Comparison of ENCODE assay signal across 37 cellular contexts in genomic region chr10:63280386-63280785, GRCh38.
"Had no signal": no experiment of that assay in that cellular context is flagged by ENCODE, and none has a peak within 500 bp of the region (broad histone marks: within the 10 kb centered on the region; RNA-seq: fewer than 3 reads in every experiment).

No MANE protein-coding gene starts in this region.

- H3K27me3 Mint-ChIP-seq: activated B cell treated with CpG ODN at 0.5 μM for 24 hours; activated CD4-positive, alpha-beta memory T cell treated with anti-CD3 and anti-CD28 coated beads for 36 hours; activated CD4-positive, alpha-beta T cell treated with anti-CD3 and anti-CD28 coated beads, Interleukin-2, amount 10 ng/mL, durations not matched to agents 24 days and 14 days; activated CD8-positive, alpha-beta T cell treated with anti-CD3 and anti-CD28 coated beads for 36 hours; activated naive CD8-positive, alpha-beta T cell treated with anti-CD3 and anti-CD28 coated beads for 36 hours; activated T-helper 17 cell treated with anti-CD3 and anti-CD28 coated beads, Interleukin-2, amount 50 U/mL, for 72 hours had no signal

- H3K9me3 Mint-ChIP-seq: activated B cell treated with CpG ODN at 0.5 μM for 24 hours; activated CD4-positive, alpha-beta memory T cell treated with anti-CD3 and anti-CD28 coated beads for 36 hours; activated CD4-positive, alpha-beta T cell treated with anti-CD3 and anti-CD28 coated beads, Interleukin-2, amount 10 ng/mL, durations not matched to agents 24 days and 14 days; activated naive CD4-positive, alpha-beta T cell treated with anti-CD3 and anti-CD28 coated beads for 36 hours; activated naive CD8-positive, alpha-beta T cell treated with anti-CD3 and anti-CD28 coated beads for 36 hours; activated T-cell treated with anti-CD3 and anti-CD28 coated beads, Interleukin-2, amount 50 U/mL, for 4 hours; activated T-cell treated with anti-CD3 and anti-CD28 coated beads, Interleukin-2, amount 50 U/mL, for 72 hours; activated T-helper 1 cell treated with anti-CD3 and anti-CD28 coated beads, Interleukin-12 subunit alpha, Interleukin-12 subunit beta, Interleukin-2, Interleukin-4 antibody, amounts not matched to agents 30 ng/mL and 10 ng/mL and 1 ng/mL, durations not matched to agents 14 hours and 24 hours and 36 hours; activated T-helper 17 cell treated with anti-CD3 and anti-CD28 coated beads, Interleukin-2, amount 50 U/mL, for 72 hours; T-helper 1 cell treated with Interleukin-12 subunit alpha and Interleukin-12 subunit beta and Interleukin-4 antibody, amounts not matched to agents 30 μg/mL and 1 μg/mL, for 36 hours; T-helper 2 cell treated with Interferon-gamma antibody and Interleukin-4, amounts not matched to agents 5 μg/mL and 100 μg/mL, for 36 hours had no signal

- ATAC-seq: activated CD8-positive, alpha-beta T cell treated with anti-CD3 and anti-CD28 coated beads for 36 hours; activated naive CD4-positive, alpha-beta T cell treated with anti-CD3 and anti-CD28 coated beads, Interleukin-2, amount 50 U/mL, for 72 hours; activated T-cell treated with anti-CD3 and anti-CD28 coated beads, Interleukin-2, amount 50 U/mL, for 4 hours; activated T-cell treated with anti-CD3 and anti-CD28 coated beads, Interleukin-2, amount 50 U/mL, for 72 hours; activated T-helper 17 cell treated with anti-CD3 and anti-CD28 coated beads, Interleukin-2, amount 50 U/mL, for 72 hours; body of pancreas had no signal

- H3K4me3 Mint-ChIP-seq: activated B cell treated with CpG ODN at 0.5 μM for 24 hours; activated CD4-positive, alpha-beta memory T cell treated with anti-CD3 and anti-CD28 coated beads for 36 hours; activated CD4-positive, alpha-beta T cell treated with anti-CD3 and anti-CD28 coated beads, Interleukin-2, amount 10 ng/mL, durations not matched to agents 24 days and 14 days; activated CD8-positive, alpha-beta T cell treated with anti-CD3 and anti-CD28 coated beads for 36 hours; activated naive CD4-positive, alpha-beta T cell treated with anti-CD3 and anti-CD28 coated beads for 36 hours; activated naive CD8-positive, alpha-beta T cell treated with anti-CD3 and anti-CD28 coated beads for 36 hours; activated T-cell treated with anti-CD3 and anti-CD28 coated beads, Interleukin-2, amount 50 U/mL, for 4 hours; activated T-cell treated with anti-CD3 and anti-CD28 coated beads, Interleukin-2, amount 50 U/mL, for 72 hours; activated T-helper 1 cell treated with anti-CD3 and anti-CD28 coated beads, Interleukin-12 subunit alpha, Interleukin-12 subunit beta, Interleukin-2, Interleukin-4 antibody, amounts not matched to agents 30 ng/mL and 10 ng/mL and 1 ng/mL, durations not matched to agents 14 hours and 24 hours and 36 hours; activated T-helper 17 cell treated with anti-CD3 and anti-CD28 coated beads, Interleukin-2, amount 50 U/mL, for 72 hours; T-helper 1 cell treated with Interleukin-12 subunit alpha and Interleukin-12 subunit beta and Interleukin-4 antibody, amounts not matched to agents 30 μg/mL and 1 μg/mL, for 36 hours; T-helper 2 cell treated with Interferon-gamma antibody and Interleukin-4, amounts not matched to agents 5 μg/mL and 100 μg/mL, for 36 hours had no signal

- FAIRE-seq: astrocyte, TTC549 had no signal

- H3K36me3 ChIP-seq: adrenal gland, brain microvascular endothelial cell, breast epithelium had no signal

- H3K9me3 ChIP-seq: adrenal gland, body of pancreas, breast epithelium had no signal

- H3K36me3 Mint-ChIP-seq: activated CD4-positive, alpha-beta memory T cell treated with anti-CD3 and anti-CD28 coated beads for 36 hours; activated naive CD8-positive, alpha-beta T cell treated with anti-CD3 and anti-CD28 coated beads for 36 hours had no signal

- DNase-seq: activated B cell treated with CpG ODN at 0.5 μM for 24 hours; activated CD4-positive, alpha-beta memory T cell treated with anti-CD3 and anti-CD28 coated beads for 36 hours; activated CD4-positive, alpha-beta T cell treated with anti-CD3 and anti-CD28 coated beads for 4 hours; activated CD4-positive, alpha-beta T cell treated with anti-CD3 and anti-CD28 coated beads, Interleukin-2, amount 10 ng/mL, durations not matched to agents 24 days and 14 days; activated CD4-positive, alpha-beta T cell treated with anti-CD3 and anti-CD28 coated beads, Interleukin-2, amount 50 U/mL, for 1 hour; activated CD4-positive, alpha-beta T cell treated with anti-CD3 and anti-CD28 coated beads, Interleukin-2, amount 50 U/mL, for 4 hours; activated CD4-positive, CD25-positive, alpha-beta regulatory T cell treated with anti-CD3 and anti-CD28 coated beads, Interleukin-2, amount 50 U/mL, for 72 hours; activated CD8-positive, alpha-beta memory T cell treated with anti-CD3 and anti-CD28 coated beads, Interleukin-2, amount 50 U/mL, for 4 hours; activated CD8-positive, alpha-beta T cell treated with anti-CD3 and anti-CD28 coated beads for 36 hours; activated effector memory CD4-positive, alpha-beta T cell treated with anti-CD3 and anti-CD28 coated beads, Interleukin-2, amount 50 U/mL, for 16 hours; activated gamma-delta T cell treated with Interleukin-2 at 50 U/mL for 16 hours; activated naive CD4-positive, alpha-beta T cell; activated naive CD4-positive, alpha-beta T cell treated with anti-CD3 and anti-CD28 coated beads for 36 hours; activated naive CD4-positive, alpha-beta T cell treated with anti-CD3 and anti-CD28 coated beads, Interleukin-2, amount 50 U/mL, for 16 hours; activated naive CD8-positive, alpha-beta T cell treated with anti-CD3 and anti-CD28 coated beads for 36 hours; activated T-cell treated with anti-CD3 and anti-CD28 coated beads for 4 hours; activated T-cell treated with anti-CD3 and anti-CD28 coated beads, Interleukin-2, amount 50 U/mL, for 1 hour; activated T-cell treated with anti-CD3 and anti-CD28 coated beads, Interleukin-2, amount 50 U/mL, for 4 hours; activated T-cell treated with anti-CD3 and anti-CD28 coated beads, Interleukin-2, amount 50 U/mL, for 72 hours; adrenal gland; amniotic stem cell; aorta; body of pancreas; brain microvascular endothelial cell; central memory CD4-positive, alpha-beta T cell; cerebellar nuclear complex; T-helper 2 cell; T-helper 9 cell had no signal

- H3K27me3 ChIP-seq: adrenal gland, body of pancreas, brain microvascular endothelial cell, breast epithelium had no signal

- H3K4me1 ChIP-seq: body of pancreas, breast epithelium had no signal

- H3K27ac ChIP-seq: adrenal gland, body of pancreas, brain microvascular endothelial cell, breast epithelium, VCaP had no signal

- H3K4me3 ChIP-seq: adrenal gland, body of pancreas, breast epithelium had no signal

- H3K4me1 Mint-ChIP-seq: activated T-helper 17 cell treated with anti-CD3 and anti-CD28 coated beads, Interleukin-2, amount 50 U/mL, for 72 hours had no signal

- H3K27ac Mint-ChIP-seq: activated B cell treated with CpG ODN at 0.5 μM for 24 hours; activated CD4-positive, alpha-beta memory T cell treated with anti-CD3 and anti-CD28 coated beads for 36 hours; activated CD4-positive, alpha-beta T cell treated with anti-CD3 and anti-CD28 coated beads, Interleukin-2, amount 10 ng/mL, durations not matched to agents 24 days and 14 days; activated CD8-positive, alpha-beta T cell treated with anti-CD3 and anti-CD28 coated beads for 36 hours; activated naive CD4-positive, alpha-beta T cell treated with anti-CD3 and anti-CD28 coated beads for 36 hours; activated naive CD4-positive, alpha-beta T cell treated with anti-CD3 and anti-CD28 coated beads, Interleukin-2, amount 50 U/mL, for 72 hours; activated naive CD8-positive, alpha-beta T cell treated with anti-CD3 and anti-CD28 coated beads for 36 hours; activated T-cell treated with anti-CD3 and anti-CD28 coated beads, Interleukin-2, amount 50 U/mL, for 72 hours; activated T-helper 1 cell treated with anti-CD3 and anti-CD28 coated beads, Interleukin-12 subunit alpha, Interleukin-12 subunit beta, Interleukin-2, Interleukin-4 antibody, amounts not matched to agents 30 ng/mL and 10 ng/mL and 1 ng/mL, durations not matched to agents 14 hours and 24 hours and 36 hours; activated T-helper 17 cell treated with anti-CD3 and anti-CD28 coated beads, Interleukin-2, amount 50 U/mL, for 72 hours; T-helper 1 cell treated with Interleukin-12 subunit alpha and Interleukin-12 subunit beta and Interleukin-4 antibody, amounts not matched to agents 30 μg/mL and 1 μg/mL, for 36 hours; T-helper 2 cell treated with Interferon-gamma antibody and Interleukin-4, amounts not matched to agents 5 μg/mL and 100 μg/mL, for 36 hours had no signal
